In the genomic region with DNA sequence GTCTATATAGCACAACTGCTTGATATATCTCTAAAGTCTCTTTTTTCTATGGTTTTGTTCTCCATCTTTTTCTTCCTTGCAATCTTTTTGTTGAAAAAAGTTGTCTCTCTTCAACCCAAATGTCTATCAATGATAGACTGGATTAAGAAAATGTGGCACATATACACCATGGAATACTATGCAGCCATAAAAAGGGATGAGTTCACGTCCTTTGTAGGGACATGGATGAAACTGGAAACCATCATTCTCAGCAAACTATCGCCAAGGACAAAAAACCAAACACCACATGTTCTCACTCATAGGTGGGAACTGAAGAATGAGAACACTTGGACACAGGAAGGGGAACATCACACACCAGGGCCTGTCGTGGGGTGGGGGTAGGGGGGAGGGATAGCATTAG, we compare ENCODE assay signal across 2 cellular contexts. TPM values are rescaled to one million over a fixed set of nuclear protein-coding genes. Genes with fewer than 3 reads are reported as not detected.
A peak's percentile ranks its signal among the peaks of the same experiment; 100 is the strongest.
DNase-seq lines count a peak whose midpoint lies in the region; ATAC-seq, FAIRE-seq and TF ChIP-seq lines count a peak whose summit lies in the region.
"Not testable (repeated sequence)": the region's sequence is repeated elsewhere in the genome, so short reads cannot be mapped to it uniquely, and the experiment has no call there.

No MANE protein-coding gene starts in this region.

- FAIRE-seq in K562 (lab: Jason Lieb, UNC), result not testable (repeated sequence)

- DNase-seq in K562 (ENCODE audit: extremely low read depth in 1 of 4, low spot score in 3 of 4), result not testable (repeated sequence)

- H3K9ac ChIP-seq in K562 (ENCODE audit: insufficient read depth in 1 of 2, low read depth in 2 of 2, low read length in 2 of 2), result not testable (repeated sequence)

- POLR2A ChIA-PET in HEK293 (lab: Yijun Ruan, JAX); K562 (lab: Yijun Ruan, JAX): not testable (repeated sequence)

- not testable (repeated sequence) for H4K20me1 ChIP-seq in K562 (replicated peaks; ENCODE audit: control insufficient read depth, insufficient read depth, low read length)

- not testable (repeated sequence) for H2AFZ ChIP-seq in K562 (ENCODE audit: low read depth, low read length)

- not testable (repeated sequence) for TF ChIP-seq RAD21 in K562 (CRISPR knock-in tag; conservative IDR thresholded peaks at IDR 0.05 in 1 of 2, IDR thresholded peaks at IDR 0.05 in 1 of 2)

- H3K27me3 ChIP-seq in K562 (ENCODE audit: control insufficient read depth in 2 of 2, insufficient read depth in 2 of 2, low read length in 2 of 2), result not testable (repeated sequence)

- WGBS in K562 (ENCODE audit: insufficient coverage, low coverage, missing lambda C conversion rate), result 60% methylated on average over 1 of the region's 3 CpGs

- not testable (repeated sequence) for H3K79me2 ChIP-seq in K562 (ENCODE audit: control insufficient read depth, insufficient read depth, low read length)

- H3K9me1 ChIP-seq in K562 (ENCODE audit: control insufficient read depth, insufficient read depth, low read length), result not testable (repeated sequence)

- not testable (repeated sequence) for H3K36me3 ChIP-seq in HEK293 (ENCODE audit: control insufficient read depth in 2 of 2, insufficient read depth in 1 of 2, low read length in 2 of 2); K562 (ENCODE audit: control insufficient read depth, insufficient read depth, low read length)

- H3K4me1 ChIP-seq in HEK293 (ENCODE audit: control insufficient read depth, insufficient read depth, low read length); K562 (replicated peaks in 1 of 2; ENCODE audit: control insufficient read depth in 2 of 2, insufficient read depth in 2 of 2, low read length in 2 of 2): not testable (repeated sequence)

- not testable (repeated sequence) for ATAC-seq in K562

- not testable (repeated sequence) for H3K27ac ChIP-seq in HEK293 (ENCODE audit: extremely low read depth, low read depth, low read length); K562 (ENCODE audit: extremely low read depth, low read depth, low read length)

- H3K4me3 ChIP-seq in HEK293 (ENCODE audit: low read depth, low read length); K562: not testable (repeated sequence)

- not testable (repeated sequence) for TF ChIP-seq CTCF in HEK293 (tag by site-specific recombination; IDR thresholded peaks at IDR 0.05); K562 (IDR thresholded peaks at IDR 0.05 in 2 of 3, conservative IDR thresholded peaks at IDR 0.05 in 1 of 3; ENCODE audit: insufficient read depth in 2 of 3, low read depth in 1 of 3, low read length in 3 of 3)

- in situ Hi-C loops in K562 (cut with MboI), result not testable (repeated sequence)

- H3K9me3 ChIP-seq in HEK293 (ENCODE audit: control insufficient read depth, insufficient read depth, low read depth, low read length); K562 (replicated peaks; ENCODE audit: control insufficient read depth, insufficient read depth, low read depth, low read length): not testable (repeated sequence)

- CTCF ChIA-PET in HEK293 (lab: Yijun Ruan, JAX); K562 (lab: Yijun Ruan, JAX; ENCODE audit: low intra/inter-chr PET ratio): not testable (repeated sequence)

- TF ChIP-seq EP300 in K562 (IDR thresholded peaks at IDR 0.05; ENCODE audit: low read length), result not testable (repeated sequence)

- not testable (repeated sequence) for TF ChIP-seq POLR2A in K562 (conservative IDR thresholded peaks at IDR 0.05)

- intact Hi-C loops in K562 (cut with micrococcal nuclease), result not testable (repeated sequence)

- not testable (repeated sequence) for H3K4me2 ChIP-seq in K562 (ENCODE audit: insufficient read depth, low read length)

- BruUV-seq in K562 (replicated peaks; lab: Mats Ljungman, UMichigan), result not testable (repeated sequence)

TF ChIP-seq in HEK293, 187 proteins besides CTCF, POLR2A, EP300 and RAD21:
- TF ChIP-seq, protein P1, sequence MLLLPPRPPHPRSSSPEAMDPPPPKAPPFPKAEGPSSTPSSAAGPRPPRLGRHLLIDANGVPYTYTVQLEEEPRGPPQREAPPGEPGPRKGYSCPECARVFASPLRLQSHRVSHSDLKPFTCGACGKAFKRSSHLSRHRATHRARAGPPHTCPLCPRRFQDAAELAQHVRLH (tag by site-specific recombination; IDR thresholded peaks at IDR 0.05), result 0 out of 2 replicates have a peak, but pooled peaks have one; percentile 17
- peak; percentile 93 for TF ChIP-seq ZNF146 (tag by site-specific recombination; IDR thresholded peaks at IDR 0.05)

TF ChIP-seq in K562, 482 proteins besides CTCF, POLR2A, EP300 and RAD21:
- peak; percentile 60 for TF ChIP-seq ZNF146 (CRISPR knock-in tag; IDR thresholded peaks at IDR 0.05; ENCODE audit: unreplicated experiment)
- TF ChIP-seq KDM1A (IDR thresholded peaks at IDR 0.05), result 0 out of 4 replicates have a peak, but pooled peaks of 1 of the 2 experiments have one; percentile 7

RNA-seq across cellular contexts. Expression of a gene that starts 23.2 kb away (rescaled TPM):
- total RNA-seq in K562 (2011; cell fraction: chromatin; rRNA removed; ENCODE audit: low replicate concordance), result 23.2 and 59.0 TPM in 2 replicates
- total RNA-seq in K562 (2011; cell fraction: nucleolus; rRNA removed), result 14.2 and 15.0 TPM in 2 replicates
- 30.9 and 43.3 TPM in 2 replicates for total RNA-seq in K562 (2011; cell fraction: nucleoplasm; rRNA removed)
- 33.6 and 36.0 TPM in 2 replicates for total RNA-seq in K562 (2014; rRNA removed)
- 56.5 and 60.4 TPM in 2 replicates for total RNA-seq in K562 (2014; rRNA removed; fragmentation: Illumina TruSeq; extraction: Trizol)
- 46.1 and 48.0 TPM in 2 replicates for total RNA-seq in K562 (2015; rRNA removed; fragmentation: Illumina TruSeq; extraction: Trizol)
- total RNA-seq in K562 (2021), result 43.0 and 45.3 TPM in 2 replicates
- polyA plus RNA-seq in K562 (2011; rRNA removed), result 48.7 and 60.2 TPM in 2 replicates
- 16.6 and 25.3 TPM in 2 replicates for polyA plus RNA-seq in K562 (2011; cell fraction: cytosol; rRNA removed)
- polyA plus RNA-seq in K562 (2011; cell fraction: nucleus; rRNA removed), result 29.1 and 44.4 TPM in 2 replicates
- polyA plus RNA-seq in K562 (2012), result 53.2 and 64.8 TPM in 2 replicates
- polyA plus RNA-seq in K562 (2014; fragmentation: Illumina TruSeq; extraction: Trizol), result 51.9 and 55.5 TPM in 2 replicates
- polyA plus RNA-seq in K562 (2014; fragmentation: Nextera tagmentation; extraction: Ambion mirVana), result 10 to 100 TPM; 66.2 to 67.2 TPM
- 44.7 and 47.6 TPM in 2 replicates for polyA plus RNA-seq in K562 (2014; rRNA removed)
- polyA minus RNA-seq in K562 (2011; rRNA and poly(A)+ RNA removed), result 89.9 and 93.7 TPM in 2 replicates
- 31.4 and 36.0 TPM in 2 replicates for polyA minus RNA-seq in K562 (2011; cell fraction: cytosol; rRNA and poly(A)+ RNA removed)
- 26.7 and 45.7 TPM in 2 replicates for polyA minus RNA-seq in K562 (2011; cell fraction: nucleus; rRNA and poly(A)+ RNA removed)
